ENCODE assay signal across 21 cellular contexts in the genomic region with DNA sequence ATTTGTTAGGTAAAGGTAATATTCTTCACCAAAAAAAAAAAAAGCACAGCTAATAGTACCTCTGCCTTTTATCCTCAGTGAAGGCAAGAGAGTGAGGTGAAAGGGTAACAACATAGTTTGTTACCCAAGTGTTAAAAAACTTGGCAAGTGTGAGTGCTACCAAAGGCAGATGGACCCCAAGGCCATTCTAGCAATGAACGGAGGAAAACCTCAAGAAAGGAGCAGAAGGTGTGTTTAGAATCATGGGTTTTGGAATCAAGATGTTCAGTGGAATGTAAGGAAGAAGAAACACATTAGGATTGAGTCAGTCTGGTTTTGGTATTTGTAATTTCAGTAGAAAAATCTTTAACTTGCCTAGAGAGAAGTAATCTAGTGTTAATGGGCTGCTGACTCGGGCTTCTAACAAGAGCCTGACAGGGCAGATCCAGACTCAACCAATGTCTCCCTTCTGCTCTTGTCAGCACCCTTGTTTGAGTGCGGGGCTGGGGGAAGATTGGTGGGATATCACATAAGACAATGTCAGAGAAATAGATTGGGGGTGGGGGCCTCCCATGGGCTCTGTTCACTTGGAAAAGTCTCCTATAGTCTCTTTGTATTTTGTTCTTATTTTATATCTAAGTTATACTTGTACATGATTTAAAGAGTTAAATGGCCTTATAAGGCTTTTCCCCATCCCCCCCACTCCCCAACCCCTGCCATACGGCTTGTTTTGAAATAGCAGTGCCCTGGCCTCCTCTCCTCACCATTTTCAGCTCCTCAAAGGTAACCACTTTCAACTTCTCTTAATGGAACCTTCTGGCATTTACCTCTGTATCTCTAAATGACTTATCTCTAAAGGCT. TPM values are rescaled to one million over a fixed set of nuclear protein-coding genes. Genes with fewer than 3 reads are reported as not detected.
DNase-seq lines count a peak whose midpoint lies in the region; ATAC-seq and TF ChIP-seq lines count a peak whose summit lies in the region.
"Had no signal": no experiment of that assay in that cellular context is flagged by ENCODE, and none has a peak within 500 bp of the region (broad histone marks: within the 10 kb centered on the region; RNA-seq: fewer than 3 reads in every experiment).

No MANE protein-coding gene starts in this region.

- peak; percentile 4 for DNase-seq in activated CD4-positive, alpha-beta T cell treated with anti-CD3 and anti-CD28 coated beads for 48 hours
- DNase-seq in activated CD4-positive, alpha-beta T cell treated with anti-CD3 and anti-CD28 coated beads for 4 hours = no peak
- no peak for DNase-seq in stimulated activated naive CD8-positive, alpha-beta T cell treated with anti-CD3 and anti-CD28 coated beads, Interleukin-15, amount 100 ng/mL, for 72 hours
- peak; percentile 53 for DNase-seq in osteocyte (ENCODE audit: extremely low spot score, unreplicated experiment)
- DNase-seq in progenitor cell of endocrine pancreas (ENCODE audit: low spot score, unreplicated experiment) = no peak
- DNase-seq: 8988T; AML-193; C1 segment of cervical spinal cord; Calu3; CD8-positive, alpha-beta memory T cell; DMS153; GOT3; IMR-90; NCI-H1105; NCI-H2081 treated with DMSO at 0.1 percent for 48 hours; NCI-H446; NCI-H526; Peyer's patch had no signal

- no peaks in the 10 kb centered on the region for H3K27me3 Mint-ChIP-seq in stimulated activated naive CD8-positive, alpha-beta T cell treated with anti-CD3 and anti-CD28 coated beads, Interleukin-15, Interleukin-2, amounts not matched to agents 100 ng/mL and 50 ng/mL, for 24 hours
- no peaks in the 10 kb centered on the region for H3K27me3 Mint-ChIP-seq in stimulated activated naive CD8-positive, alpha-beta T cell treated with anti-CD3 and anti-CD28 coated beads, Interleukin-15, amount 100 ng/mL, for 72 hours
- H3K27me3 Mint-ChIP-seq in osteocyte (ENCODE audit: unreplicated experiment) (no peaks in the 10 kb centered on the region), progenitor cell of endocrine pancreas (no peaks in the 10 kb centered on the region)

- no peak for ATAC-seq in stimulated activated naive CD8-positive, alpha-beta T cell treated with anti-CD3 and anti-CD28 coated beads, Interleukin-15, amount 100 ng/mL, for 72 hours
- ATAC-seq in HG02870 (IDR thresholded peaks at IDR 0.05; ENCODE audit: unreplicated experiment) = no peak
- ATAC-seq: HCT116 had no signal

- H3K36me3 Mint-ChIP-seq in stimulated activated naive CD8-positive, alpha-beta T cell treated with anti-CD3 and anti-CD28 coated beads, Interleukin-15, Interleukin-2, amounts not matched to agents 100 ng/mL and 50 ng/mL, for 24 hours (ENCODE audit: low read depth) = peaks cover 1% of the 10 kb centered on the region
- H3K36me3 Mint-ChIP-seq in osteocyte (ENCODE audit: unreplicated experiment) (peaks cover 10% of the 10 kb centered on the region), progenitor cell of endocrine pancreas (ENCODE audit: insufficient read depth) (peaks cover 15% of the 10 kb centered on the region)
- H3K36me3 Mint-ChIP-seq: CD8-positive, alpha-beta memory T cell had no signal

- no peak overlapping the region for H3K4me3 Mint-ChIP-seq in stimulated activated naive CD8-positive, alpha-beta T cell treated with anti-CD3 and anti-CD28 coated beads, Interleukin-15, Interleukin-2, amounts not matched to agents 100 ng/mL and 50 ng/mL, for 24 hours
- no peak overlapping the region for H3K4me3 Mint-ChIP-seq in stimulated activated naive CD8-positive, alpha-beta T cell treated with anti-CD3 and anti-CD28 coated beads, Interleukin-15, amount 100 ng/mL, for 72 hours
- H3K4me3 Mint-ChIP-seq in osteocyte (ENCODE audit: unreplicated experiment) (no peak overlapping the region), progenitor cell of endocrine pancreas (ENCODE audit: low read depth) (no peak overlapping the region)
- H3K4me3 Mint-ChIP-seq: CD8-positive, alpha-beta memory T cell had no signal

- H3K9me3 Mint-ChIP-seq in stimulated activated naive CD8-positive, alpha-beta T cell treated with anti-CD3 and anti-CD28 coated beads, Interleukin-15, Interleukin-2, amounts not matched to agents 100 ng/mL and 50 ng/mL, for 24 hours = no peaks in the 10 kb centered on the region
- H3K9me3 Mint-ChIP-seq in stimulated activated naive CD8-positive, alpha-beta T cell treated with anti-CD3 and anti-CD28 coated beads, Interleukin-15, amount 100 ng/mL, for 72 hours = no peaks in the 10 kb centered on the region
- H3K9me3 Mint-ChIP-seq in osteocyte (ENCODE audit: unreplicated experiment) = peaks cover 5% of the 10 kb centered on the region
- peaks cover 7% of the 10 kb centered on the region for H3K9me3 Mint-ChIP-seq in progenitor cell of endocrine pancreas (ENCODE audit: low read depth)
- H3K9me3 Mint-ChIP-seq: CD8-positive, alpha-beta memory T cell had no signal

- no peak for TF ChIP-seq CTCF in osteocyte (IDR thresholded peaks at IDR 0.05)
- TF ChIP-seq CTCF in progenitor cell of endocrine pancreas (IDR thresholded peaks at IDR 0.05; ENCODE audit: unreplicated experiment) = no peak

- peaks cover 4% of the 10 kb centered on the region for H3K4me1 Mint-ChIP-seq in stimulated activated naive CD8-positive, alpha-beta T cell treated with anti-CD3 and anti-CD28 coated beads, Interleukin-15, Interleukin-2, amounts not matched to agents 100 ng/mL and 50 ng/mL, for 24 hours (ENCODE audit: low read depth)
- H3K4me1 Mint-ChIP-seq in stimulated activated naive CD8-positive, alpha-beta T cell treated with anti-CD3 and anti-CD28 coated beads, Interleukin-15, amount 100 ng/mL, for 72 hours = no peaks in the 10 kb centered on the region
- H3K4me1 Mint-ChIP-seq in osteocyte (ENCODE audit: unreplicated experiment) (no peaks in the 10 kb centered on the region), progenitor cell of endocrine pancreas (ENCODE audit: low read depth) (peaks cover 11% of the 10 kb centered on the region)

- H3K27ac Mint-ChIP-seq in stimulated activated naive CD8-positive, alpha-beta T cell treated with anti-CD3 and anti-CD28 coated beads, Interleukin-15, Interleukin-2, amounts not matched to agents 100 ng/mL and 50 ng/mL, for 24 hours = peak overlapping the region; percentile 61
- H3K27ac Mint-ChIP-seq in stimulated activated naive CD8-positive, alpha-beta T cell treated with anti-CD3 and anti-CD28 coated beads, Interleukin-15, amount 100 ng/mL, for 72 hours = peak overlapping the region in 1 of 2 donors; percentile 11
- H3K27ac Mint-ChIP-seq in osteocyte (ENCODE audit: unreplicated experiment) = no peak overlapping the region
- H3K27ac Mint-ChIP-seq in progenitor cell of endocrine pancreas = no peak overlapping the region

RNA-seq across cellular contexts. Expression of a gene that starts 44.4 kb away (rescaled TPM):
- 77.9 and 81.4 TPM in 2 replicates for total RNA-seq in osteocyte
- total RNA-seq in progenitor cell of endocrine pancreas = 281 and 309 TPM in 2 replicates

Comparison
In these comparisons a context has a peak if more than half of its experiments do, and no peak if none do; other contexts are left out.
1. DNase-seq: peak in activated CD4-positive, alpha-beta T cell treated with anti-CD3 and anti-CD28 coated beads for 48 hours (single experiment) and osteocyte (single experiment); none in activated CD4-positive, alpha-beta T cell treated with anti-CD3 and anti-CD28 coated beads for 4 hours (0 of 2), stimulated activated naive CD8-positive, alpha-beta T cell treated with anti-CD3 and anti-CD28 coated beads, Interleukin-15, amount 100 ng/mL, for 72 hours (0 of 2) and progenitor cell of endocrine pancreas (single experiment).